In genomic region chr1:43554444-43554992, GRCh38 we compare ENCODE assay signal across 8 cellular contexts.
A peak's percentile ranks its signal among the peaks of the same experiment; 100 is the strongest.
DNase-seq lines count a peak whose midpoint lies in the region; ATAC-seq and TF ChIP-seq lines count a peak whose summit lies in the region.

No MANE protein-coding gene starts in this region.

- no peak overlapping the region for H3K27ac ChIP-seq in brain microvascular endothelial cell

- POLR2A ChIA-PET in AG04449 (lab: Yijun Ruan, JAX), result no interaction called here

- DNase-seq in AG04449 (ENCODE audit: low read depth, low spot score) (no peak), GM12865 (ENCODE audit: low read depth) (peak; percentile 45), NCI-H69 (lab: John Stamatoyannopoulos, UW) (peak; percentile 37), brain microvascular endothelial cell (peak; percentile 50), midbrain (lab: John Stamatoyannopoulos, UW) (peak; percentile 33), GF-D8 (lab: John Stamatoyannopoulos, UW) (no peak)

- no peak overlapping the region for H3K4me3 ChIP-seq in AG04449 (ENCODE audit: low read depth, low read length)
- no peak overlapping the region for H3K4me3 ChIP-seq in GM12865 (ENCODE audit: low read depth, low read length)
- H3K4me3 ChIP-seq in brain microvascular endothelial cell (ENCODE audit: low read depth, low read length), result no peak overlapping the region

- H3K27me3 ChIP-seq in brain microvascular endothelial cell (replicated peaks), result no peaks in the 10 kb centered on the region

- TF ChIP-seq CTCF in AG04449 (IDR thresholded peaks at IDR 0.05; ENCODE audit: insufficient read depth, low read length, missing control alignments), result peak; percentile 67
- TF ChIP-seq CTCF in GM12865 (IDR thresholded peaks at IDR 0.05; ENCODE audit: insufficient read depth, low read depth, low read length, missing control alignments), result peak; percentile 58
- TF ChIP-seq CTCF in brain microvascular endothelial cell (IDR thresholded peaks at IDR 0.05; ENCODE audit: low read depth, low read length, missing control alignments), result peak; percentile 85

- in situ Hi-C loops in brain microvascular endothelial cell (cut with HindIII; ENCODE audit: low pct_ligation_motif_present, low sequenced_read_pairs), result no loop called here

- ATAC-seq in HG02763 (IDR thresholded peaks at IDR 0.05; ENCODE audit: unreplicated experiment) (no peak), HG02588 (IDR thresholded peaks at IDR 0.05; ENCODE audit: unreplicated experiment) (no peak)

- CTCF ChIA-PET in AG04449 (lab: Yijun Ruan, JAX), result interaction anchor here (0.6 to 5.1 kb wide), 14 partner anchors 9 to 116 kb away, joined by 3 to 51 read pairs (median 6); partner anchors contain the start of gene PTPRF

- peaks cover 13% of the 10 kb centered on the region for H3K36me3 ChIP-seq in brain microvascular endothelial cell (replicated peaks)

Comparison
In these comparisons a context has a peak if more than half of its experiments do, and no peak if none do; other contexts are left out.
1. DNase-seq: peak in GM12865 (single experiment), NCI-H69 (single experiment), brain microvascular endothelial cell (single experiment) and midbrain (single experiment); none in AG04449 (single experiment) and GF-D8 (single experiment).
2. Peak in every context shown above with its lines, with median percentiles within 50 percentile points of each other: CTCF ChIP-seq.